Comparison of ENCODE assay signal across 17 cellular contexts in genomic region chr20:6599876-6600275, GRCh38.
A peak's percentile ranks its signal among the peaks of the same experiment; 100 is the strongest.
DNase-seq lines count a peak whose midpoint lies in the region; ATAC-seq and TF ChIP-seq lines count a peak whose summit lies in the region.
"Had no signal": no experiment of that assay in that cellular context is flagged by ENCODE, and none has a peak within 500 bp of the region (broad histone marks: within the 10 kb centered on the region; RNA-seq: fewer than 3 reads in every experiment).

No MANE protein-coding gene starts in this region.

- H3K9me2 ChIP-seq in Karpas-422 (replicated peaks; ENCODE audit: insufficient read depth, low read length), result 0 out of 2 replicates have a peak, but pooled peaks cover 3% of the 10 kb centered on the region
- H3K9me2 ChIP-seq: SK-N-SH had no signal

- H3K36me3 ChIP-seq in BLaER1, result no peaks in the 10 kb centered on the region
- no peaks in the 10 kb centered on the region for H3K36me3 ChIP-seq in Karpas-422 (ENCODE audit: insufficient read depth, low read length)
- H3K36me3 ChIP-seq in body of pancreas (replicated peaks in 1 of 2; ENCODE audit: insufficient read depth in 1 of 2, low read depth in 2 of 2), result no peaks in the 10 kb centered on the region
- no peaks in the 10 kb centered on the region for H3K36me3 ChIP-seq in H7 (replicated peaks; ENCODE audit: control insufficient read depth, insufficient read depth, low read length)
- H3K36me3 ChIP-seq: HAP-1 had no signal

- H4K20me1 ChIP-seq in BLaER1 (no peaks in the 10 kb centered on the region), Karpas-422 (ENCODE audit: insufficient read depth, low read depth, low read length) (no peaks in the 10 kb centered on the region)

- peak; percentile 15 for DNase-seq in Karpas-422
- DNase-seq in astrocyte of the hippocampus (ENCODE audit: low read depth, low spot score), result peak; percentile 28
- DNase-seq in kidney tubule cell (ENCODE audit: low spot score), result peak; percentile 30
- DNase-seq in NCI-H1417 (lab: John Stamatoyannopoulos, UW), result no peak
- no peak for DNase-seq in body of pancreas
- DNase-seq in H7, result no peak
- DNase-seq: Caco-2, DMS153, EL, NCI-H1417 treated with DMSO at 0.1 percent for 48 hours, NCI-H2029, NCI-H510A treated with DMSO at 0.1 percent for 48 hours, Right ventricle myocardium superior, SK-N-SH had no signal

- H3K4me1 ChIP-seq in BLaER1 (peaks cover 57% of the 10 kb centered on the region), Karpas-422 (ENCODE audit: low read length) (no peaks in the 10 kb centered on the region), body of pancreas (peaks cover 13% of the 10 kb centered on the region)
- H3K4me1 ChIP-seq: Caco-2, HAP-1 had no signal

- 68 to 72% methylated on average over 2 of the region's 2 CpGs for WGBS in body of pancreas, 2 donors

- H3K4me3 ChIP-seq in BLaER1 (no peak overlapping the region), Karpas-422 (ENCODE audit: low read length) (no peak overlapping the region), body of pancreas (no peak overlapping the region), H7 (ENCODE audit: insufficient read depth, low read depth, low read length) (no peak overlapping the region)
- H3K4me3 ChIP-seq: HAP-1 had no signal

- no peak for ATAC-seq in body of pancreas
- ATAC-seq: Panc1 had no signal

- no peak overlapping the region for H2AFZ ChIP-seq in Karpas-422 (ENCODE audit: low read length)

- no peaks in the 10 kb centered on the region for H3K9me3 ChIP-seq in BLaER1
- H3K9me3 ChIP-seq in Karpas-422 (ENCODE audit: low read length), result no peaks in the 10 kb centered on the region
- H3K9me3 ChIP-seq in body of pancreas, result no peaks in the 10 kb centered on the region
- H3K9me3 ChIP-seq: Caco-2, HAP-1, SK-N-SH had no signal

- no peak for TF ChIP-seq CTCF in body of pancreas (IDR thresholded peaks at IDR 0.05)

- H3K4me2 ChIP-seq in BLaER1 (peak overlapping the region; percentile 59), Karpas-422 (ENCODE audit: low read depth, low read length, poor library complexity, severe bottlenecking) (no peak overlapping the region)
- H3K4me2 ChIP-seq: SK-N-SH had no signal

- intact Hi-C loops in body of pancreas (cut with DNase I), result no loop called here

- H3K9ac ChIP-seq in BLaER1 (no peak overlapping the region; the same call in 1 of the 2 replicates), Karpas-422 (ENCODE audit: low read length) (no peak overlapping the region)
- H3K9ac ChIP-seq: SK-N-SH had no signal

- H3K27me3 ChIP-seq in BLaER1 (no peaks in the 10 kb centered on the region), Karpas-422 (ENCODE audit: low read length) (no peaks in the 10 kb centered on the region), body of pancreas (no peaks in the 10 kb centered on the region), H7 (ENCODE audit: control insufficient read depth, insufficient read depth, low read length) (no peaks in the 10 kb centered on the region)

- H3K27ac ChIP-seq in BLaER1, result peak overlapping the region; percentile 47; the same call in 1 of the 2 replicates
- H3K27ac ChIP-seq in Karpas-422 (ENCODE audit: low read length), result no peak overlapping the region
- no peak overlapping the region for H3K27ac ChIP-seq in body of pancreas

- H3K79me2 ChIP-seq in Karpas-422 (ENCODE audit: low read length), result no peaks in the 10 kb centered on the region

- TF ChIP-seq POLR2A in body of pancreas (IDR thresholded peaks at IDR 0.05), result no peak

Comparison
In these comparisons a context has a peak if more than half of its experiments do, and no peak if none do; other contexts are left out.
1. DNase-seq: peak in Karpas-422 (single experiment), astrocyte of the hippocampus (single experiment) and kidney tubule cell (single experiment); none in NCI-H1417 (0 of 3), body of pancreas (0 of 4) and H7 (single experiment).